18 cellular contexts compared by ENCODE assay signal in the genomic region with DNA sequence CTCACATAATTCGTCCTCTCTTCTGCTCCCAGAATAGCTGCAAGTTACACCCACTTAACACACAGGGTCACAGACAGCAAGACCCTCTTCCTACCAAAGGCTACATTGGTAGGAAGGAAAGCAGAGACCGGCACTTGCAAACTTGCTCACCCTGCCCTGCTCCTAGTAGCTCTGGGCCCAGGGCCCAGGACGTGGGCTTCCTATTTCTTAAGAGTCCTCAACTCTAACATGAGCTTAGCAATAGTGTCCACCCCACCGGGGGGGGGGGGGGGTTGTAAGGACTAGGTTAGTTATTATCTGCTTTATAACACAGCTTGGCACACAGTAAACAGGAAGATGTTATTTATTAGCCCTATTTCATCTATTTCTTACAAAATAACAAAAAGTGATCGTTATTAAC.
DNase-seq lines count a peak whose midpoint lies in the region; TF ChIP-seq lines count a peak whose summit lies in the region.
"Had no signal": no experiment of that assay in that cellular context is flagged by ENCODE, and none has a peak within 500 bp of the region (broad histone marks: within the 10 kb centered on the region; RNA-seq: fewer than 3 reads in every experiment).

No MANE protein-coding gene starts in this region.

- H3K27ac ChIP-seq in VCaP = peak overlapping the region; percentile 59
- H3K27ac ChIP-seq in layer of hippocampus (ENCODE audit: low read depth, low read length) = peak overlapping the region; percentile 85

- no peak overlapping the region for H3K4me3 Mint-ChIP-seq in Caco-2 (ENCODE audit: unreplicated experiment)
- H3K4me3 Mint-ChIP-seq: CD8-positive, alpha-beta memory T cell; H9 had no signal

- no peaks in the 10 kb centered on the region for H3K27me3 Mint-ChIP-seq in Caco-2 (ENCODE audit: insufficient read depth, unreplicated experiment)

- H3K36me3 Mint-ChIP-seq in Caco-2 (ENCODE audit: insufficient read depth, unreplicated experiment) = peaks cover 29% of the 10 kb centered on the region
- H3K36me3 Mint-ChIP-seq: CD8-positive, alpha-beta memory T cell had no signal

- no peak for TF ChIP-seq CTCF in Caco-2 (IDR thresholded peaks at IDR 0.05; ENCODE audit: insufficient read depth in 1 of 2, low read depth in 1 of 2, low read length in 1 of 2, severe bottlenecking in 1 of 2, unreplicated experiment in 1 of 2)
- TF ChIP-seq CTCF in VCaP (conservative IDR thresholded peaks at IDR 0.05) = no peak

- no peaks in the 10 kb centered on the region for H3K4me1 ChIP-seq in Caco-2

- DNase-seq in Caco-2 = no peak
- DNase-seq in renal cortical epithelial cell (ENCODE audit: low read depth) = peak; percentile 18
- no peak for DNase-seq in GM19240 (ENCODE audit: insufficient read length, low spot score)
- no peak for DNase-seq in NK-92 (lab: John Stamatoyannopoulos, UW; ENCODE audit: unreplicated experiment)
- DNase-seq in DMS 273 (lab: John Stamatoyannopoulos, UW; ENCODE audit: unreplicated experiment) = no peak
- no peak for DNase-seq in NCI-H1048 (lab: John Stamatoyannopoulos, UW)
- DNase-seq: CD8-positive, alpha-beta memory T cell; H9; MM.1S; NCI-H1105 treated with DMSO at 0.1 percent for 48 hours; NCI-H187 treated with DMSO at 0.1 percent for 48 hours; NCI-H2171; NCI-H446 treated with DMSO at 0.1 percent for 48 hours; NCI-H774; SHP77 had no signal

- H3K27me3 ChIP-seq in Caco-2 (replicated peaks; ENCODE audit: control insufficient read depth, insufficient read depth, low read length) (no peaks in the 10 kb centered on the region), layer of hippocampus (ENCODE audit: control insufficient read depth, insufficient read depth, low read length) (no peaks in the 10 kb centered on the region)
- H3K27me3 ChIP-seq: BLaER1 had no signal

- no peaks in the 10 kb centered on the region for H3K9me3 Mint-ChIP-seq in Caco-2 (ENCODE audit: unreplicated experiment)
- H3K9me3 Mint-ChIP-seq: CD8-positive, alpha-beta memory T cell; H9 had no signal

- POLR2A ChIA-PET in Caco-2 (lab: Charles Lee) = interaction anchor here (0.6 kb wide), 1 partner anchor 25 kb away, joined by 9 read pairs; no protein-coding TSS in a partner anchor

- H3K4me3 ChIP-seq in Caco-2 (ENCODE audit: low read depth, low read length) = no peak overlapping the region
- H3K4me3 ChIP-seq: BLaER1 had no signal

- CTCF ChIA-PET in Caco-2 (lab: Charles Lee) = no interaction called here

- H3K4me1 Mint-ChIP-seq in Caco-2 (ENCODE audit: low read depth, unreplicated experiment) = no peaks in the 10 kb centered on the region

- BruUV-seq in Caco-2 (replicated peaks; lab: Mats Ljungman, UMichigan) = no TSS peak

- peak overlapping the region; percentile 19 for H3K27ac Mint-ChIP-seq in Caco-2 (ENCODE audit: unreplicated experiment)

- no peaks in the 10 kb centered on the region for H3K36me3 ChIP-seq in Caco-2 (ENCODE audit: control insufficient read depth, insufficient read depth, low read length)

- intact Hi-C loops in Caco-2 (cut with micrococcal nuclease; ENCODE audit: unreplicated experiment) = loop anchor here (5.0 to 10.0 kb wide), 2 partner anchors 34 to 471 kb away; no protein-coding TSS in a partner anchor

- H3K9me3 ChIP-seq in Caco-2 = no peaks in the 10 kb centered on the region
